1 cellular context compared by ENCODE assay signal in the genomic region with DNA sequence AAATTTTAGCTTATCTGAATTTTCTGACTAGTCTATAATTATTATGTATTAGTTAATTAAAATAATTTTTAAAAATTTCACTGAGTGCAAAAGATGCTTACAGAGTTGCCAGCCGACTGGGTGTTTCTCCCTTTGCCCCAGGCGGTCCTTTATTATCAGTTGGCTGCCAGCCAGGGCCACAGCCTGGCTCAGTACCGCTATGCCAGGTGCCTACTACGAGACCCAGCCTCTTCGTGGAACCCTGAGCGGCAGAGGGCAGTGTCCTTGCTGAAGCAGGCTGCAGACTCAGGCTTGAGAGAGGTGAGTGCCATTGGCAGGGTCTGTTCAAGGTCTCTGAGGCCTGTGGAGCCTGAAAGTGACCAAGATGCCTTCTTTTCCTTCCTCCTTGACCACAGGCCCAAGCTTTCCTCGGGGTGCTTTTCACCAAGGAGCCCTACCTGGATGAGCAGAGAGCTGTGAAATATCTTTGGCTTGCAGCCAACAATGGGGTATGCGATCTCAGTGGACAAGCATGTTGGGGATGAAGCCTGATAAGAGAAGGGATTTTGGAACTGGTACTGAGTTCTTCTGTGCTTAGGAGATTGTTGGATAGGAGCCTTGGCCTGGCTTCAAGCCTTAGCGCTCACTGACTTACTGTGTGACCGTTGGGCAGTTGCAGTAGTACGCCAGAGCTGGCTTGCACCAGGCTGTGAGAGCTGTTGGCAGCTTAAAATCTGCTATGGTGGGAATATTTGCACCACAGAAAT.
TF ChIP-seq lines count a peak whose summit lies in the region.

No MANE protein-coding gene starts in this region.

TF ChIP-seq in IMR-90, 13 proteins besides CTCF, POLR2A, EP300 and RAD21:
- no peak for TF ChIP-seq MAZ (IDR thresholded peaks at IDR 0.05; ENCODE audit: borderline replicate concordance, low read depth, low read length)
- no peak for TF ChIP-seq BHLHE40 (IDR thresholded peaks at IDR 0.05; ENCODE audit: low read depth, low read length)
- TF ChIP-seq SMC3 (IDR thresholded peaks at IDR 0.05; ENCODE audit: low read depth, low read length) = no peak
- TF ChIP-seq, protein P1, sequence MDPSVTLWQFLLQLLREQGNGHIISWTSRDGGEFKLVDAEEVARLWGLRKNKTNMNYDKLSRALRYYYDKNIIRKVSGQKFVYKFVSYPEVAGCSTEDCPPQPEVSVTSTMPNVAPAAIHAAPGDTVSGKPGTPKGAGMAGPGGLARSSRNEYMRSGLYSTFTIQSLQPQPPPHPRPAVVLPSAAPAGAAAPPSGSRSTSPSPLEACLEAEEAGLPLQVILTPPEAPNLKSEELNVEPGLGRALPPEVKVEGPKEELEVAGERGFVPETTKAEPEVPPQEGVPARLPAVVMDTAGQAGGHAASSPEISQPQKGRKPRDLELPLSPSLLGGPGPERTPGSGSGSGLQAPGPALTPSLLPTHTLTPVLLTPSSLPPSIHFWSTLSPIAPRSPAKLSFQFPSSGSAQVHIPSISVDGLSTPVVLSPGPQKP (IDR thresholded peaks at IDR 0.05; ENCODE audit: borderline replicate concordance, low read depth, low read length) = no peak
- no peak for TF ChIP-seq CHD1 (IDR thresholded peaks at IDR 0.05; ENCODE audit: low read depth, low read length)
TF ChIP-seq in IMR-90: peak in this region for 0.
